Comparison of ENCODE assay signal across 8 cellular contexts in the genomic region with DNA sequence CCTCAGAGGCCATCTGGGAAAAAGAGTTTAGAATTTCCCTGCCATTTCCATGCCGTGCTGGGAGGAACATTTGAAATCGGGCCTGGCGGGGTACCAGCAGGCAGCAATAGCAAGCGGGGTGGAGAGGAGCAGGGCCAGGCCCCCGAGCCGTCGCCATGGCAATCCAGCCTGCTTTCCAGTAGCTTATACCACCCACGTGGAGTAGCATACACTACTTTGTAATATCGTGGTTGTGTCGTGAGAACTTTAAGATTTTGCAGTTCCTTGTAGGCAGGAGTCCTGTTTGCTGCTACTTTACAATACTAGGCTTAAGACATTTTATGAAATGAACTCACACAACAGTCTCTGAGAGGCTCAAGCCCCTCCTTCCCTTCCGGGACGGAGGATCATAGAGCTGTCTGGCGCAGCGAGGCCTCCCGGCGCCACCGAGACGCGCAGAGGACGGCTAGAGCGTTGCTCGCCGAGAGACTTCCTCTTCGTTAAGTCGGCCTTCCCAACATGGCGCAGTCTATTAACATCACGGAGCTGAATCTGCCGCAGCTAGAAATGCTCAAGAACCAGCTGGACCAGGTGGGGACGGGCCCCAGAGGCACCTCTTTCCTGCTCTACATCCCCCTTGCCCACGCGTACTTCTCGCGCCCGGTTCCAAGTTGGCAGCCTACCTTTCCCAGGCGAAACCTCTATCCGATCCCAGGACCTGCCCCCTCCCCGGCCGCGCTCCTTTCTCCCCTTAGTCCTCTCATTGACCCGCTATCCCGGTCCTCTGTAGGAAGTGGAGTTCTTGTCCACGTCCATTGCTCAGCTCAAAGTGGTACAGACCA. TPM values are rescaled to one million over a fixed set of nuclear protein-coding genes. Genes with fewer than 3 reads are reported as not detected.
A peak's percentile ranks its signal among the peaks of the same experiment; 100 is the strongest.
DNase-seq lines count a peak whose midpoint lies in the region; ATAC-seq and TF ChIP-seq lines count a peak whose summit lies in the region.

A gene (plus strand): TSS at position 473 of the 821 bp plus-strand sequence. CDS start 26 bp downstream, at position 499.

- no peaks in the 10 kb centered on the region for H3K27me3 ChIP-seq in CD8-positive, alpha-beta T cell (ENCODE audit: insufficient read depth, low read length)

- intact Hi-C loops in CD8-positive, alpha-beta T cell (cut with DNase I, micrococcal nuclease): loop anchor here (1.0 to 2.0 kb wide), 5 partner anchors 26 to 115 kb away; a partner anchor contains a TSS

- DNase-seq in CD8-positive, alpha-beta T cell: peak; percentile 72 to 93 (median 83)
- peak; percentile 73 for DNase-seq in HS-27A (ENCODE audit: low read depth)
- peak; percentile 84 to 91 for DNase-seq in NOMO-1 (lab: John Stamatoyannopoulos, UW; ENCODE audit: unreplicated experiment in 2 of 2)
- DNase-seq in effector memory CD8-positive, alpha-beta T cell: peak; percentile 83 to 87 (median 84)
- peak; percentile 80 to 84 for DNase-seq in memory B cell (ENCODE audit: low spot score in 2 of 2)
- peak; percentile 68 for DNase-seq in stimulated activated CD8-positive, alpha-beta memory T cell treated with anti-CD3 and anti-CD28 coated beads, Interleukin-12 subunit alpha, Interleukin-12 subunit beta, amount 100 ng/mL, for 24 hours (ENCODE audit: extremely low read depth)

- peaks cover 28% of the 10 kb centered on the region for H3K4me1 ChIP-seq in CD8-positive, alpha-beta T cell (ENCODE audit: insufficient read depth, low read length)

- peak within 1 kb of the TSS; percentile 99 for H3K4me3 Mint-ChIP-seq in CD8-positive, alpha-beta T cell
- peak within 1 kb of the TSS; percentile 92 to 98 for H3K4me3 Mint-ChIP-seq in effector memory CD8-positive, alpha-beta T cell
- H3K4me3 Mint-ChIP-seq in memory B cell: peak within 1 kb of the TSS; percentile 98

- no peak for TF ChIP-seq CTCF in CD8-positive, alpha-beta T cell (IDR thresholded peaks at IDR 0.05)

- CTCF ChIA-PET in CD8-positive, alpha-beta T cell (lab: Charles Lee): interaction anchor here (0.7 to 18.8 kb wide), 11 partner anchors 9 to 193 kb away, joined by 3 to 353 read pairs (median 4); a partner anchor contains a TSS
- CTCF ChIA-PET in activated CD8-positive, alpha-beta memory T cell treated with anti-CD3 and anti-CD28 coated beads for 36 hours (lab: Charles Lee): interaction anchor here (0.9 to 4.1 kb wide), 7 partner anchors 16 to 135 kb away, joined by 3 to 23 read pairs (median 4); a partner anchor contains a TSS

- peak within 1 kb of the TSS; percentile 80 for H3K27ac ChIP-seq in CD8-positive, alpha-beta T cell (ENCODE audit: low read depth, low read length)

- POLR2A ChIA-PET in CD8-positive, alpha-beta T cell (lab: Charles Lee): interaction anchor here (0.6 to 6.3 kb wide), 18 partner anchors 8 to 217 kb away, joined by 3 to 58 read pairs (median 5); a partner anchor contains a TSS
- POLR2A ChIA-PET in activated CD8-positive, alpha-beta memory T cell treated with anti-CD3 and anti-CD28 coated beads for 36 hours (lab: Charles Lee): interaction anchor here (0.5 to 1.4 kb wide), 8 partner anchors 26 to 184 kb away, joined by 3 to 7 read pairs (median 4); a partner anchor contains a TSS

- no peaks in the 10 kb centered on the region for H3K27me3 Mint-ChIP-seq in CD8-positive, alpha-beta T cell (ENCODE audit: low read depth)
- H3K27me3 Mint-ChIP-seq in effector memory CD8-positive, alpha-beta T cell: no peaks in the 10 kb centered on the region
- no peaks in the 10 kb centered on the region for H3K27me3 Mint-ChIP-seq in memory B cell

- peaks cover 51% of the 10 kb centered on the region for H3K4me1 Mint-ChIP-seq in CD8-positive, alpha-beta T cell (ENCODE audit: low read depth)
- H3K4me1 Mint-ChIP-seq in effector memory CD8-positive, alpha-beta T cell (ENCODE audit: low read depth in 2 of 2): peaks cover 28 to 37% of the 10 kb centered on the region in 2 donors
- H3K4me1 Mint-ChIP-seq in memory B cell: peaks cover 13% of the 10 kb centered on the region

- peaks cover 39% of the 10 kb centered on the region for H3K36me3 Mint-ChIP-seq in CD8-positive, alpha-beta T cell
- H3K36me3 Mint-ChIP-seq in effector memory CD8-positive, alpha-beta T cell (ENCODE audit: insufficient read depth): peaks cover 23% of the 10 kb centered on the region
- peaks cover 3% of the 10 kb centered on the region for H3K36me3 Mint-ChIP-seq in memory B cell

- H3K27ac Mint-ChIP-seq in CD8-positive, alpha-beta T cell: peak within 1 kb of the TSS; percentile 99
- peak within 1 kb of the TSS; percentile 96 to 97 for H3K27ac Mint-ChIP-seq in effector memory CD8-positive, alpha-beta T cell
- H3K27ac Mint-ChIP-seq in memory B cell: peak within 1 kb of the TSS; percentile 98

- no peaks in the 10 kb centered on the region for H3K9me3 ChIP-seq in CD8-positive, alpha-beta T cell (ENCODE audit: low read length)

- H3K36me3 ChIP-seq in CD8-positive, alpha-beta T cell (ENCODE audit: insufficient read depth, low read length): no peaks in the 10 kb centered on the region

- ATAC-seq in CD8-positive, alpha-beta T cell: peak; percentile 92
- ATAC-seq in GM19467 (IDR thresholded peaks at IDR 0.05; ENCODE audit: unreplicated experiment) (peak; percentile 76), memory B cell (ENCODE audit: low read depth) (peak; percentile 89)
- ATAC-seq in effector memory CD8-positive, alpha-beta T cell (replicated peaks): peak; percentile 88

- H3K9me3 Mint-ChIP-seq in CD8-positive, alpha-beta T cell: no peaks in the 10 kb centered on the region
- H3K9me3 Mint-ChIP-seq in effector memory CD8-positive, alpha-beta T cell: no peaks in the 10 kb centered on the region
- no peaks in the 10 kb centered on the region for H3K9me3 Mint-ChIP-seq in memory B cell

- H3K4me3 ChIP-seq in CD8-positive, alpha-beta T cell (ENCODE audit: low read depth, low read length): peak within 1 kb of the TSS; percentile 88

RNA-seq across cellular contexts. Expression of the gene that starts here (rescaled TPM):
- total RNA-seq in CD8-positive, alpha-beta T cell: 100 to 1,000 TPM; 741 to 751 TPM
- total RNA-seq in activated CD8-positive, alpha-beta memory T cell treated with anti-CD3 and anti-CD28 coated beads for 36 hours: 100 to 1,000 TPM; 338 to 349 TPM

Comparison
In these comparisons a context has a peak if more than half of its experiments do, and no peak if none do; other contexts are left out.
1. Peak in every context shown above with its lines: DNase-seq, ATAC-seq, H3K4me3 ChIP-seq and H3K27ac ChIP-seq.